Comparison of ENCODE assay signal across 10 cellular contexts in genomic region chr22:40414838-40415505, GRCh38. TPM values are rescaled to one million over a fixed set of nuclear protein-coding genes. Genes with fewer than 3 reads are reported as not detected.
DNase-seq lines count a peak whose midpoint lies in the region; ATAC-seq, FAIRE-seq and TF ChIP-seq lines count a peak whose summit lies in the region.
"Had no signal": no experiment of that assay in that cellular context is flagged by ENCODE, and none has a peak within 500 bp of the region (broad histone marks: within the 10 kb centered on the region; RNA-seq: fewer than 3 reads in every experiment).

No MANE protein-coding gene starts in this region.

- 94 to 100% methylated on average over 2 to 3 of the region's 10 CpGs for WGBS in gastroesophageal sphincter (ENCODE audit: low coverage in 1 of 2), 2 donors

- no peaks in the 10 kb centered on the region for H3K9me3 Mint-ChIP-seq in progenitor cell of endocrine pancreas (ENCODE audit: low read depth)

- CTCF ChIA-PET in RWPE1 (lab: Yijun Ruan, JAX): no interaction called here

- peaks cover 0 to 30% (median 5%) of the 10 kb centered on the region in 3 donors for H3K4me1 ChIP-seq in gastroesophageal sphincter

- no peak overlapping the region for H3K27ac Mint-ChIP-seq in progenitor cell of endocrine pancreas

- H3K27ac ChIP-seq in 22Rv1 (0 out of 2 replicates have a peak overlapping the region, but pooled peaks have one; percentile 12), RWPE1 (peak overlapping the region; percentile 56), gastroesophageal sphincter (peak overlapping the region in 3 of 4 donors; percentile 14 to 52 (median 32))

- H3K4me3 ChIP-seq in gastroesophageal sphincter: no peak overlapping the region
- H3K4me3 ChIP-seq: dorsolateral prefrontal cortex had no signal

- no peak overlapping the region for H3K4me3 Mint-ChIP-seq in progenitor cell of endocrine pancreas (ENCODE audit: low read depth)

- FAIRE-seq in GM12892 (lab: Jason Lieb, UNC): peak; percentile 87

- H3K4me1 Mint-ChIP-seq in progenitor cell of endocrine pancreas (ENCODE audit: low read depth): no peaks in the 10 kb centered on the region

- no peak for DNase-seq in GM12892 (ENCODE audit: insufficient read length)
- DNase-seq in RWPE1 (ENCODE audit: low spot score): no peak
- DNase-seq in progenitor cell of endocrine pancreas (ENCODE audit: low spot score, unreplicated experiment): no peak
- no peak for DNase-seq in effector CD4-positive, alpha-beta T cell
- no peak for DNase-seq in DMS 273 (lab: John Stamatoyannopoulos, UW; ENCODE audit: unreplicated experiment)
- DNase-seq: DMS 273 treated with DMSO at 0.1 percent for 48 hours had no signal

- no peaks in the 10 kb centered on the region for H3K27me3 Mint-ChIP-seq in progenitor cell of endocrine pancreas

- H3K9me3 ChIP-seq in gastroesophageal sphincter: no peaks in the 10 kb centered on the region

- H3K27me3 ChIP-seq in gastroesophageal sphincter: no peaks in the 10 kb centered on the region
- H3K27me3 ChIP-seq: dorsolateral prefrontal cortex had no signal

- H3K36me3 ChIP-seq in gastroesophageal sphincter: peaks cover 0 to 66% of the 10 kb centered on the region in 2 donors

- no peak for TF ChIP-seq EP300 in gastroesophageal sphincter (IDR thresholded peaks at IDR 0.05)

- TF ChIP-seq POLR2A in GM12892 (IDR thresholded peaks at IDR 0.05; ENCODE audit: low read depth, low read length) (no peak), gastroesophageal sphincter (IDR thresholded peaks at IDR 0.05) (no peak)

- POLR2A ChIA-PET in RWPE1 (lab: Yijun Ruan, JAX; ENCODE audit: low non-redundant PET): interaction anchor here (0.6 kb wide), 1 partner anchor 7 kb away, joined by 3 read pairs; no protein-coding TSS in a partner anchor

- no peak for TF ChIP-seq CTCF in 22Rv1 (IDR thresholded peaks at IDR 0.05)
- TF ChIP-seq CTCF in RWPE1 (conservative IDR thresholded peaks at IDR 0.05; ENCODE audit: low read depth): no peak
- TF ChIP-seq CTCF in gastroesophageal sphincter (IDR thresholded peaks at IDR 0.05): no peak
- TF ChIP-seq CTCF in progenitor cell of endocrine pancreas (IDR thresholded peaks at IDR 0.05; ENCODE audit: unreplicated experiment): no peak

- peaks cover 19% of the 10 kb centered on the region for H3K36me3 Mint-ChIP-seq in progenitor cell of endocrine pancreas (ENCODE audit: insufficient read depth)

- ATAC-seq in gastroesophageal sphincter: no peak
- ATAC-seq in HG02759 (IDR thresholded peaks at IDR 0.05; ENCODE audit: unreplicated experiment): no peak

RNA-seq across cellular contexts. Expression of gene SGSM3, which starts 44.6 kb away (rescaled TPM):
- 48.3 TPM for polyA plus RNA-seq in GM12892 (2012; ENCODE audit: missing spikeins)
- total RNA-seq in gastroesophageal sphincter (10 to 100 TPM; 36.6 to 46.3 (median 40.6) TPM), progenitor cell of endocrine pancreas (106 and 117 TPM in 2 replicates)
